Comparison of ENCODE assay signal across 12 cellular contexts in genomic region chr11:72085836-72086475, GRCh38. TPM values are rescaled to one million over a fixed set of nuclear protein-coding genes. Genes with fewer than 3 reads are reported as not detected.
A peak's percentile ranks its signal among the peaks of the same experiment; 100 is the strongest.
DNase-seq lines count a peak whose midpoint lies in the region; ATAC-seq lines count a peak whose summit lies in the region.
"Had no signal": no experiment of that assay in that cellular context is flagged by ENCODE, and none has a peak within 500 bp of the region (broad histone marks: within the 10 kb centered on the region; RNA-seq: fewer than 3 reads in every experiment).

No MANE protein-coding gene starts in this region.

- H3K4me3 Mint-ChIP-seq in activated T-cell treated with anti-CD3 and anti-CD28 coated beads, Interleukin-2, amount 50 U/mL, for 24 hours, result no peak overlapping the region
- H3K4me3 Mint-ChIP-seq in activated T-cell treated with anti-CD3 and anti-CD28 coated beads, Interleukin-2, amount 50 U/mL, for 4 hours, result no peak overlapping the region

- no peak for DNase-seq in activated T-cell treated with anti-CD3 and anti-CD28 coated beads, Interleukin-2, amount 50 U/mL, for 24 hours
- no peak for DNase-seq in activated T-cell treated with anti-CD3 and anti-CD28 coated beads, Interleukin-2, amount 50 U/mL, for 4 hours
- DNase-seq in NCI-H774 (lab: John Stamatoyannopoulos, UW) (peak; percentile 29), head of caudate nucleus (peak in 31 of 42 donors; percentile 7 to 82 (median 48)), superior temporal gyrus (ENCODE audit: extremely low spot score) (peak; percentile 93), AG20443 (ENCODE audit: low spot score) (no peak)
- DNase-seq: activated CD4-positive, alpha-beta T cell treated with anti-CD3 and anti-CD28 coated beads for 4 hours; tibial artery had no signal

- peak overlapping the region; percentile 8 for H3K27ac Mint-ChIP-seq in activated T-cell treated with anti-CD3 and anti-CD28 coated beads, Interleukin-2, amount 50 U/mL, for 24 hours

- peaks cover 25% of the 10 kb centered on the region for H3K4me1 Mint-ChIP-seq in activated T-cell treated with anti-CD3 and anti-CD28 coated beads, Interleukin-2, amount 50 U/mL, for 24 hours (ENCODE audit: low read depth)
- peaks cover 14% of the 10 kb centered on the region for H3K4me1 Mint-ChIP-seq in activated T-cell treated with anti-CD3 and anti-CD28 coated beads, Interleukin-2, amount 50 U/mL, for 4 hours (ENCODE audit: low read depth)

- ATAC-seq in activated T-cell treated with anti-CD3 and anti-CD28 coated beads, Interleukin-2, amount 50 U/mL, for 4 hours, result no peak
- ATAC-seq in GM18868 (IDR thresholded peaks at IDR 0.05; ENCODE audit: unreplicated experiment) (no peak), GM18858 (IDR thresholded peaks at IDR 0.05; ENCODE audit: unreplicated experiment) (no peak)
- ATAC-seq: Right ventricle myocardium inferior had no signal

- intact Hi-C loops in head of caudate nucleus (cut with DNase I), result no loop called here

- peaks cover 21% of the 10 kb centered on the region for H3K36me3 Mint-ChIP-seq in activated T-cell treated with anti-CD3 and anti-CD28 coated beads, Interleukin-2, amount 50 U/mL, for 24 hours (ENCODE audit: low read depth)
- H3K36me3 Mint-ChIP-seq in activated T-cell treated with anti-CD3 and anti-CD28 coated beads, Interleukin-2, amount 50 U/mL, for 4 hours (ENCODE audit: insufficient read depth), result peaks cover 4% of the 10 kb centered on the region

- H3K27me3 Mint-ChIP-seq in activated T-cell treated with anti-CD3 and anti-CD28 coated beads, Interleukin-2, amount 50 U/mL, for 24 hours, result no peaks in the 10 kb centered on the region
- no peaks in the 10 kb centered on the region for H3K27me3 Mint-ChIP-seq in activated T-cell treated with anti-CD3 and anti-CD28 coated beads, Interleukin-2, amount 50 U/mL, for 4 hours (ENCODE audit: low read depth)

- H3K9me3 Mint-ChIP-seq in activated T-cell treated with anti-CD3 and anti-CD28 coated beads, Interleukin-2, amount 50 U/mL, for 24 hours, result no peaks in the 10 kb centered on the region
- no peaks in the 10 kb centered on the region for H3K9me3 Mint-ChIP-seq in activated T-cell treated with anti-CD3 and anti-CD28 coated beads, Interleukin-2, amount 50 U/mL, for 4 hours

RNA-seq across cellular contexts. Expression of gene LRRC51, which starts 5.3 kb away (rescaled TPM):
- total RNA-seq in activated T-cell treated with anti-CD3 and anti-CD28 coated beads, Interleukin-2, amount 50 U/mL, for 4 hours, result 1 to 10 TPM; 3.3 to 7.7 (median 7.3) TPM

RNA-seq across cellular contexts. Expression of gene NUMA1, which starts 5.6 kb away (rescaled TPM):
- 10 to 100 TPM; 80.8 to 90.6 (median 85.3) TPM for total RNA-seq in activated T-cell treated with anti-CD3 and anti-CD28 coated beads, Interleukin-2, amount 50 U/mL, for 4 hours

RNA-seq across cellular contexts. Expression of gene LAMTOR1, which starts 17.1 kb away (rescaled TPM):
- total RNA-seq in activated T-cell treated with anti-CD3 and anti-CD28 coated beads, Interleukin-2, amount 50 U/mL, for 4 hours, result 10 to 100 TPM; 77.6 to 82.1 (median 78.2) TPM

RNA-seq across cellular contexts. Expression of gene TOMT, which starts 19.8 kb away (rescaled TPM):
- not detected for total RNA-seq in activated T-cell treated with anti-CD3 and anti-CD28 coated beads, Interleukin-2, amount 50 U/mL, for 4 hours
- total RNA-seq: epithelial cell of proximal tubule, Right ventricle myocardium inferior had no signal

RNA-seq across cellular contexts. Expression of gene ANAPC15, which starts 26.5 kb away (rescaled TPM):
- 10 to 100 TPM; 56.2 to 68.9 (median 58.9) TPM for total RNA-seq in activated T-cell treated with anti-CD3 and anti-CD28 coated beads, Interleukin-2, amount 50 U/mL, for 4 hours

Comparison
In these comparisons a context has a peak if more than half of its experiments do, and no peak if none do; other contexts are left out.
1. DNase-seq: peak in NCI-H774 (single experiment), head of caudate nucleus (31 of 42) and superior temporal gyrus (single experiment); none in activated T-cell treated with anti-CD3 and anti-CD28 coated beads, Interleukin-2, amount 50 U/mL, for 24 hours (single experiment), activated T-cell treated with anti-CD3 and anti-CD28 coated beads, Interleukin-2, amount 50 U/mL, for 4 hours (single experiment) and AG20443 (single experiment).